Comparison of ENCODE assay signal across 18 cellular contexts in genomic region chr15:64987136-64987535, GRCh38. TPM values are rescaled to one million over a fixed set of nuclear protein-coding genes. Genes with fewer than 3 reads are reported as not detected.
DNase-seq lines count a peak whose midpoint lies in the region; ATAC-seq and TF ChIP-seq lines count a peak whose summit lies in the region.
"Had no signal": no experiment of that assay in that cellular context is flagged by ENCODE, and none has a peak within 500 bp of the region (broad histone marks: within the 10 kb centered on the region; RNA-seq: fewer than 3 reads in every experiment).

No MANE protein-coding gene starts in this region.

- CTCF ChIA-PET in activated CD4-positive, alpha-beta memory T cell treated with anti-CD3 and anti-CD28 coated beads, Interleukin-2, amount 10 ng/mL, durations not matched to agents 7 days and 5 days (lab: Charles Lee), result no interaction called here
- CTCF ChIA-PET in activated CD4-positive, alpha-beta T cell treated with anti-CD3 and anti-CD28 coated beads for 36 hours (lab: Charles Lee), result interaction anchor here (0.6 to 0.7 kb wide), 2 partner anchors 10 to 328 kb away, joined by 3 read pairs; no protein-coding TSS in a partner anchor

- intact Hi-C loops in natural killer cell (cut with micrococcal nuclease), result loop anchor here (5.0 kb wide), 1 partner anchor 145 kb away; the partner anchor contains the start of gene PLEKHO2
- intact Hi-C loops in activated CD4-positive, alpha-beta T cell treated with anti-CD3 and anti-CD28 coated beads for 36 hours (cut with DNase I, micrococcal nuclease), result loop anchor here in 1 of 2 experiments (5.0 kb wide), 1 partner anchor 315 kb away; the partner anchor contains the start of gene RNU5B-1

- H3K27ac Mint-ChIP-seq in natural killer cell (no peak overlapping the region), mesothelial cell of epicardium (peak overlapping the region; percentile 43), endothelial cell (ENCODE audit: unreplicated experiment) (no peak overlapping the region)
- H3K27ac Mint-ChIP-seq in natural killer cell treated with Interleukin-12 subunit alpha and Interleukin-12 subunit beta and Interleukin-15 and Interleukin-18, amount 100 ng/mL, for 72 hours, result no peak overlapping the region
- no peak overlapping the region for H3K27ac Mint-ChIP-seq in activated CD4-positive, alpha-beta memory T cell treated with anti-CD3 and anti-CD28 coated beads, Interleukin-2, amount 10 ng/mL, durations not matched to agents 7 days and 5 days
- H3K27ac Mint-ChIP-seq in activated CD4-positive, alpha-beta T cell treated with anti-CD3 and anti-CD28 coated beads for 36 hours, result no peak overlapping the region
- H3K27ac Mint-ChIP-seq: WTC11 had no signal

- no peaks in the 10 kb centered on the region for H3K9me3 Mint-ChIP-seq in natural killer cell
- H3K9me3 Mint-ChIP-seq in natural killer cell treated with Interleukin-12 subunit alpha and Interleukin-12 subunit beta and Interleukin-15 and Interleukin-18, amount 100 ng/mL, for 72 hours, result no peaks in the 10 kb centered on the region
- no peaks in the 10 kb centered on the region for H3K9me3 Mint-ChIP-seq in activated CD4-positive, alpha-beta memory T cell treated with anti-CD3 and anti-CD28 coated beads, Interleukin-2, amount 10 ng/mL, durations not matched to agents 7 days and 5 days
- no peaks in the 10 kb centered on the region for H3K9me3 Mint-ChIP-seq in mesothelial cell of epicardium
- no peaks in the 10 kb centered on the region for H3K9me3 Mint-ChIP-seq in endothelial cell (ENCODE audit: unreplicated experiment)
- H3K9me3 Mint-ChIP-seq in activated CD4-positive, alpha-beta T cell treated with anti-CD3 and anti-CD28 coated beads for 36 hours (ENCODE audit: low read depth), result no peaks in the 10 kb centered on the region
- H3K9me3 Mint-ChIP-seq: WTC11 had no signal

- TF ChIP-seq CTCF in natural killer cell (IDR thresholded peaks at IDR 0.05), result no peak
- TF ChIP-seq CTCF in mesothelial cell of epicardium (IDR thresholded peaks at IDR 0.05; ENCODE audit: unreplicated experiment), result no peak
- TF ChIP-seq CTCF in endothelial cell (IDR thresholded peaks at IDR 0.05; ENCODE audit: unreplicated experiment), result no peak

- H3K4me3 Mint-ChIP-seq in natural killer cell (peak overlapping the region; percentile 13), mesothelial cell of epicardium (peak overlapping the region; percentile 7), endothelial cell (ENCODE audit: unreplicated experiment) (no peak overlapping the region)
- H3K4me3 Mint-ChIP-seq in natural killer cell treated with Interleukin-12 subunit alpha and Interleukin-12 subunit beta and Interleukin-15 and Interleukin-18, amount 100 ng/mL, for 72 hours, result no peak overlapping the region
- H3K4me3 Mint-ChIP-seq in activated CD4-positive, alpha-beta memory T cell treated with anti-CD3 and anti-CD28 coated beads, Interleukin-2, amount 10 ng/mL, durations not matched to agents 7 days and 5 days, result peak overlapping the region; percentile 14
- no peak overlapping the region for H3K4me3 Mint-ChIP-seq in activated CD4-positive, alpha-beta T cell treated with anti-CD3 and anti-CD28 coated beads for 36 hours
- H3K4me3 Mint-ChIP-seq: WTC11 had no signal

- H3K4me1 Mint-ChIP-seq in natural killer cell, result peaks cover 31 to 34% of the 10 kb centered on the region in 2 donors
- peaks cover 34 to 40% of the 10 kb centered on the region in 2 donors for H3K4me1 Mint-ChIP-seq in natural killer cell treated with Interleukin-12 subunit alpha and Interleukin-12 subunit beta and Interleukin-15 and Interleukin-18, amount 100 ng/mL, for 72 hours (ENCODE audit: low read depth in 2 of 2)
- peaks cover 58% of the 10 kb centered on the region for H3K4me1 Mint-ChIP-seq in activated CD4-positive, alpha-beta memory T cell treated with anti-CD3 and anti-CD28 coated beads, Interleukin-2, amount 10 ng/mL, durations not matched to agents 7 days and 5 days
- peaks cover 42% of the 10 kb centered on the region for H3K4me1 Mint-ChIP-seq in mesothelial cell of epicardium
- H3K4me1 Mint-ChIP-seq in endothelial cell (ENCODE audit: unreplicated experiment), result peaks cover 30% of the 10 kb centered on the region
- peaks cover 40% of the 10 kb centered on the region for H3K4me1 Mint-ChIP-seq in activated CD4-positive, alpha-beta T cell treated with anti-CD3 and anti-CD28 coated beads for 36 hours

- ATAC-seq in natural killer cell, result no peak
- ATAC-seq in natural killer cell treated with Interleukin-12 subunit alpha and Interleukin-12 subunit beta and Interleukin-15 and Interleukin-18, amount 100 ng/mL, for 72 hours, result no peak
- ATAC-seq in activated CD4-positive, alpha-beta T cell treated with anti-CD3 and anti-CD28 coated beads for 36 hours, result no peak
- ATAC-seq: heart left ventricle, WTC11 had no signal

- no peaks in the 10 kb centered on the region for H3K27me3 Mint-ChIP-seq in natural killer cell (ENCODE audit: low read depth in 2 of 2)
- no peaks in the 10 kb centered on the region for H3K27me3 Mint-ChIP-seq in natural killer cell treated with Interleukin-12 subunit alpha and Interleukin-12 subunit beta and Interleukin-15 and Interleukin-18, amount 100 ng/mL, for 72 hours
- H3K27me3 Mint-ChIP-seq in activated CD4-positive, alpha-beta memory T cell treated with anti-CD3 and anti-CD28 coated beads, Interleukin-2, amount 10 ng/mL, durations not matched to agents 7 days and 5 days, result no peaks in the 10 kb centered on the region
- no peaks in the 10 kb centered on the region for H3K27me3 Mint-ChIP-seq in mesothelial cell of epicardium (ENCODE audit: low read depth)
- H3K27me3 Mint-ChIP-seq in endothelial cell (ENCODE audit: unreplicated experiment), result peaks cover 5% of the 10 kb centered on the region
- H3K27me3 Mint-ChIP-seq in activated CD4-positive, alpha-beta T cell treated with anti-CD3 and anti-CD28 coated beads for 36 hours, result no peaks in the 10 kb centered on the region

- POLR2A ChIA-PET in activated CD4-positive, alpha-beta memory T cell treated with anti-CD3 and anti-CD28 coated beads, Interleukin-2, amount 10 ng/mL, durations not matched to agents 7 days and 5 days (lab: Charles Lee), result interaction anchor here (1.3 to 1.5 kb wide), 2 partner anchors 10 to 13 kb away, joined by 3 read pairs; no protein-coding TSS in a partner anchor
- POLR2A ChIA-PET in activated CD4-positive, alpha-beta T cell treated with anti-CD3 and anti-CD28 coated beads for 36 hours (lab: Charles Lee), result interaction anchor here (0.6 kb wide), 1 partner anchor 1925 kb away, joined by 4 read pairs; no protein-coding TSS in a partner anchor

- H3K36me3 Mint-ChIP-seq in natural killer cell (no peaks in the 10 kb centered on the region), mesothelial cell of epicardium (no peaks in the 10 kb centered on the region), endothelial cell (ENCODE audit: low read depth, unreplicated experiment) (peaks cover 14% of the 10 kb centered on the region)
- H3K36me3 Mint-ChIP-seq in natural killer cell treated with Interleukin-12 subunit alpha and Interleukin-12 subunit beta and Interleukin-15 and Interleukin-18, amount 100 ng/mL, for 72 hours, result peaks cover 5% of the 10 kb centered on the region
- H3K36me3 Mint-ChIP-seq in activated CD4-positive, alpha-beta memory T cell treated with anti-CD3 and anti-CD28 coated beads, Interleukin-2, amount 10 ng/mL, durations not matched to agents 7 days and 5 days (ENCODE audit: low read depth), result peaks cover 13% of the 10 kb centered on the region
- H3K36me3 Mint-ChIP-seq in activated CD4-positive, alpha-beta T cell treated with anti-CD3 and anti-CD28 coated beads for 36 hours (ENCODE audit: low read depth), result peaks cover 10% of the 10 kb centered on the region

- DNase-seq in natural killer cell, result no peak
- no peak for DNase-seq in natural killer cell treated with Interleukin-12 subunit alpha and Interleukin-12 subunit beta and Interleukin-15 and Interleukin-18, amount 100 ng/mL, for 72 hours (ENCODE audit: low spot score)
- no peak for DNase-seq in activated CD4-positive, alpha-beta memory T cell treated with anti-CD3 and anti-CD28 coated beads, Interleukin-2, amount 10 ng/mL, durations not matched to agents 7 days and 5 days
- DNase-seq in mesothelial cell of epicardium (ENCODE audit: low spot score in 2 of 2, unreplicated experiment in 2 of 2), result no peak
- no peak for DNase-seq in NCI-H128 (lab: John Stamatoyannopoulos, UW; ENCODE audit: unreplicated experiment)
- no peak for DNase-seq in endothelial cell (ENCODE audit: low spot score)
- no peak for DNase-seq in NCI-H510A (lab: John Stamatoyannopoulos, UW)
- DNase-seq in activated CD4-positive, alpha-beta T cell treated with anti-CD3 and anti-CD28 coated beads for 36 hours, result no peak
- DNase-seq: Calu3; heart left ventricle; kidney glomerular epithelial cell; NCI-H146; NCI-H446; stimulated activated CD4-positive, alpha-beta T cell treated with anti-CD3 and anti-CD28 coated beads, Interleukin-2, amount 100 ng/mL, for 48 hours; SW 1271 had no signal

RNA-seq across cellular contexts. Expression of gene SPG21, which starts 2.6 kb away (rescaled TPM):
- total RNA-seq in natural killer cell (10 to 100 TPM; 39.6 to 52.3 (median 40.4) TPM), mesothelial cell of epicardium (89.4 to 101 TPM (median 94.8 TPM) in 3 replicates), endothelial cell (ENCODE audit: unreplicated experiment) (59.9 TPM)
- total RNA-seq in natural killer cell treated with Interleukin-12 subunit alpha and Interleukin-12 subunit beta and Interleukin-15 and Interleukin-18, amount 100 ng/mL, for 72 hours, result 10 to 100 TPM; 39.1 to 67.9 TPM
- 10 to 100 TPM; 55.6 to 57.2 TPM for total RNA-seq in activated CD4-positive, alpha-beta memory T cell treated with anti-CD3 and anti-CD28 coated beads, Interleukin-2, amount 10 ng/mL, durations not matched to agents 7 days and 5 days
- total RNA-seq in activated CD4-positive, alpha-beta T cell treated with anti-CD3 and anti-CD28 coated beads for 36 hours, result 10 to 100 TPM; 74.1 to 79.1 TPM

RNA-seq across cellular contexts. Expression of gene MTFMT, which starts 42.3 kb away (rescaled TPM):
- total RNA-seq in natural killer cell (10 to 100 TPM in 2 of 3 donors, 1 to 10 TPM in 1; 9.3 to 13.6 (median 12.2) TPM), mesothelial cell of epicardium (15.8 to 20.0 TPM (median 17.8 TPM) in 3 replicates), endothelial cell (ENCODE audit: unreplicated experiment) (10.6 TPM)
- 10 to 100 TPM; 17.8 to 18.5 TPM for total RNA-seq in natural killer cell treated with Interleukin-12 subunit alpha and Interleukin-12 subunit beta and Interleukin-15 and Interleukin-18, amount 100 ng/mL, for 72 hours
- total RNA-seq in activated CD4-positive, alpha-beta memory T cell treated with anti-CD3 and anti-CD28 coated beads, Interleukin-2, amount 10 ng/mL, durations not matched to agents 7 days and 5 days, result 10 to 100 TPM; 13.3 to 15.5 TPM
- 10 to 100 TPM; 19.0 to 19.9 TPM for total RNA-seq in activated CD4-positive, alpha-beta T cell treated with anti-CD3 and anti-CD28 coated beads for 36 hours

RNA-seq across cellular contexts. Expression of gene SLC51B, which starts 58.1 kb away (rescaled TPM):
- total RNA-seq in natural killer cell (not detected), mesothelial cell of epicardium (not detected in 3 replicates), endothelial cell (ENCODE audit: unreplicated experiment) (not detected)
- total RNA-seq in natural killer cell treated with Interleukin-12 subunit alpha and Interleukin-12 subunit beta and Interleukin-15 and Interleukin-18, amount 100 ng/mL, for 72 hours, result not detected
- total RNA-seq in activated CD4-positive, alpha-beta memory T cell treated with anti-CD3 and anti-CD28 coated beads, Interleukin-2, amount 10 ng/mL, durations not matched to agents 7 days and 5 days, result not detected
- total RNA-seq in activated CD4-positive, alpha-beta T cell treated with anti-CD3 and anti-CD28 coated beads for 36 hours, result not detected
- total RNA-seq: Calu3, heart left ventricle, right atrium auricular region, urinary bladder, WTC11 had no signal

Comparison
In these comparisons a context has a peak if more than half of its experiments do, and no peak if none do; other contexts are left out.
1. H3K4me3 Mint-ChIP-seq: peak in natural killer cell (single experiment), activated CD4-positive, alpha-beta memory T cell treated with anti-CD3 and anti-CD28 coated beads, Interleukin-2, amount 10 ng/mL, durations not matched to agents 7 days and 5 days (single experiment) and mesothelial cell of epicardium (single experiment); none in natural killer cell treated with Interleukin-12 subunit alpha and Interleukin-12 subunit beta and Interleukin-15 and Interleukin-18, amount 100 ng/mL, for 72 hours (single experiment), endothelial cell (single experiment) and activated CD4-positive, alpha-beta T cell treated with anti-CD3 and anti-CD28 coated beads for 36 hours (single experiment).